In the genomic region with DNA sequence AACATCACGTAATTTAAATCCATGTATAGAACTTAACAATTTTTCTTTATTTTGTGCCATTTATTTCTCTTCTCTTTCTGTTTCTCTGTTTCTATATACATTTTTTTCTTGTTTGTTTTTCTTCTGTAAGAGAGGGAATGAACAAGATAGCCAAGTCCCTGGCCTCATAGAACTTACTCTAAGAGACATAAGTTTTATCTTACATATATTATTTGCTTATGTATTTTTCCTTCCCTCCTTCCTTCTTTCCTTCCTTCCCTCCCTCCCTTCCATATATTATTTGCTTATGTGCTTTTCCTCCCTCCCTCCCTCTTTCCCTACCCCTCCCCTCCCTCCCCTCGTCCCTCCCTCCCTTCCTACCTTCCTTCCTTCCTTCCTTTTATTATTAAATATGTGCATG, we compare ENCODE assay signal across 9 cellular contexts. TPM values are rescaled to one million over a fixed set of nuclear protein-coding genes. Genes with fewer than 3 reads are reported as not detected.
"Had no signal": no experiment of that assay in that cellular context is flagged by ENCODE, and none has a peak within 500 bp of the region (broad histone marks: within the 10 kb centered on the region; RNA-seq: fewer than 3 reads in every experiment).

No MANE protein-coding gene starts in this region.

- DNase-seq: GDM1, GF-D8 had no signal

- ATAC-seq: GM12878 had no signal

- FAIRE-seq: G401.6, GM12878, GM12891, GM12892, GM18507, GM19239 had no signal

- H3K4me3 ChIP-seq: GM12878 had no signal

RNA-seq across cellular contexts. Expression of gene DOK5, which starts 13.0 kb away (rescaled TPM):
- total RNA-seq: G401, GM12878 had no signal
